8 cellular contexts compared by ENCODE assay signal in the genomic region with DNA sequence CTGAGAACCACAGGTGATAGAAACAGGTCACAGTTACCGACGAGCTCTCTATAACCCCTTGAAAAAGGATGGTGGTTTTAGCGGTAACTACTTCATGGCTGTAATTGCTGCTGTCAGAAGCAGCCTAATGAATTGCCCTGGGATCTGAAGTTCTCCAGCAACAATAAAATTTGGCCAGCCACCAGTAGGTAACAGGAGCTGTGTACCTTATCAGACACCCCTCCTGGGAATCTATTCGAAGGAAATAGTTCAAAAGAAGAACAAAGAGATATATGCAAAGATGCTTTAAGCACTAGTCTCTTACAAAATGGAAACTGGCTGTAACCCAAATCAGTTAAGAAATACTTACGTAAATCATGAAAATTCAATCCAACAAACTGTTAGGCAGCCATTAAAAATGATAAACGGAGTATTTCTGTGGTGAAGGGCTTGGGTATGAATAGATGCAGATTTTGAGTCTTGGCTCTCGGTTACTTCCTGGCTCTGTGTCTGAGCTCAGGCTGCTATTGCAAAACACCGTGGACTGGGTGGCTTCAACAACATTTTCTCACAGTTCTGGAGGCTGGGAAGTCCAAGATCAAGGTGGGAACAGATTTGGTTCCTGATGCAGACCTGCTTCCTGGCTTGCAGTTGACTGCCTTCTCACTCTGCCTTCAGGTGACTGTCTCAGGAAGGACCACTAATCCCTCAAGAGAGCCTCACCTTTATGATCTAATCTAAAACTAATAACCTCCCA. TPM values are rescaled to one million over a fixed set of nuclear protein-coding genes. Genes with fewer than 3 reads are reported as not detected.
DNase-seq lines count a peak whose midpoint lies in the region; ATAC-seq and TF ChIP-seq lines count a peak whose summit lies in the region.

No MANE protein-coding gene starts in this region.

- H3K27ac ChIP-seq in esophagus (ENCODE audit: low read depth in 2 of 2, low read length in 1 of 2) = peak overlapping the region; percentile 47 to 57
- peak overlapping the region; percentile 87 to 88 for H3K27ac ChIP-seq in prostate gland

- TF ChIP-seq CTCF in prostate gland (IDR thresholded peaks at IDR 0.05) = no peak

- H3K4me1 ChIP-seq in esophagus (ENCODE audit: control insufficient read depth in 2 of 2, insufficient read depth in 2 of 2, low read length in 1 of 2) (peaks cover 3 to 6% of the 10 kb centered on the region in 2 donors), prostate gland (replicated peaks) (no peaks in the 10 kb centered on the region)

- ATAC-seq in GM21447 (IDR thresholded peaks at IDR 0.05; ENCODE audit: unreplicated experiment) (no peak), HG03097 (IDR thresholded peaks at IDR 0.05; ENCODE audit: low FRiP score, unreplicated experiment) (no peak), GM18498 (IDR thresholded peaks at IDR 0.05; ENCODE audit: unreplicated experiment) (no peak)

- WGBS in esophagus, 2 donors = 31 to 34% methylated on average over 8 of the region's 8 CpGs
- WGBS in prostate gland = 11% methylated on average over 8 of the region's 8 CpGs

- DNase-seq in NCI-H2196 (lab: John Stamatoyannopoulos, UW; ENCODE audit: unreplicated experiment) (peak; percentile 49), NCI-H2196 treated with DMSO at 0.1 percent for 48 hours (lab: John Stamatoyannopoulos, UW; ENCODE audit: unreplicated experiment) (no peak), RPMI7951 (ENCODE audit: low read depth) (peak; percentile 58), prostate gland (ENCODE audit: low spot score) (peak; percentile 29)

- H3K4me3 ChIP-seq in esophagus (ENCODE audit: low read depth in 1 of 2, low read length in 2 of 2) = peak overlapping the region; percentile 1 to 81
- H3K4me3 ChIP-seq in prostate gland = peak overlapping the region in 1 of 2 donors; percentile 77

- intact Hi-C loops in prostate gland (cut with DNase I) = loop anchor here (10.0 kb wide), 1 partner anchor 542 kb away; no protein-coding TSS in a partner anchor

- H3K36me3 ChIP-seq in esophagus (ENCODE audit: control insufficient read depth in 2 of 2, insufficient read depth in 2 of 2, low read length in 1 of 2) (no peaks in the 10 kb centered on the region), prostate gland (no peaks in the 10 kb centered on the region)

- H3K9me3 ChIP-seq in esophagus (ENCODE audit: control insufficient read depth in 2 of 2, insufficient read depth in 1 of 2, low read depth in 1 of 2, low read length in 1 of 2) (no peaks in the 10 kb centered on the region), prostate gland (no peaks in the 10 kb centered on the region)

- TF ChIP-seq POLR2A in prostate gland (IDR thresholded peaks at IDR 0.05) = no peak

- H3K27me3 ChIP-seq in esophagus (ENCODE audit: control insufficient read depth in 1 of 2, insufficient read depth in 2 of 2, low read length in 2 of 2) (no peaks in the 10 kb centered on the region), prostate gland (replicated peaks; ENCODE audit: insufficient read depth) (no peaks in the 10 kb centered on the region)

RNA-seq across cellular contexts. Expression of a gene that starts 1.6 kb away (rescaled TPM):
- 25.1 and 31.0 TPM in 2 replicates for total RNA-seq in RPMI7951 (2014; rRNA removed; shearing (Covaris generic))
- polyA plus RNA-seq in esophagus = 10 to 100 TPM; 15.9 to 18.7 TPM
- total RNA-seq in prostate gland = 10 to 100 TPM; 21.2 to 24.5 TPM
